ENCODE assay signal across 41 cellular contexts in the genomic region with DNA sequence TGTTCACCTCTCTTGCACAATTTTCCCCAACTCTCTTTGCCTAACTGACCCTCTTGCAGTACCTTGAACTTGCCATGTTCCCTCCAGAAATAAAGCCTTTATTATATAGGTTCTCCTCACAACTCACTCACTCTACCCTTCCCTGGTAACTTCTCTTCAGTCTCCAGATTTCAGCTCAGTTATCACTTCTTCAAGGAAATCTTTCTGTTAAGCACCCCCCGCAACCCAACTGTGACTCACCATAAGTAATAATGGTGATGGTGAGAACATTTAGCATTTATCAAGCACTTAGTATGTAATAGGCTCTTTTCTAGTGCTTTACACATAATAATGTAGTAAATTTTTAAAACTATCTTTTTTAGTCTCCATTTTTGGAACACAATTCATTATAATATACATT. TPM values are rescaled to one million over a fixed set of nuclear protein-coding genes. Genes with fewer than 3 reads are reported as not detected.
"Had no signal": no experiment of that assay in that cellular context is flagged by ENCODE, and none has a peak within 500 bp of the region (broad histone marks: within the 10 kb centered on the region; RNA-seq: fewer than 3 reads in every experiment).

No MANE protein-coding gene starts in this region.

- H3K4me1 Mint-ChIP-seq: activated CD4-positive, alpha-beta T cell treated with anti-CD3 and anti-CD28 coated beads, Interleukin-2, amount 10 ng/mL, durations not matched to agents 24 days and 14 days; activated T-helper 17 cell treated with anti-CD3 and anti-CD28 coated beads, Interleukin-2, amount 50 U/mL, for 72 hours; central memory CD8-positive, alpha-beta T cell had no signal

- H3K4me3 Mint-ChIP-seq: activated CD4-positive, alpha-beta T cell treated with anti-CD3 and anti-CD28 coated beads, Interleukin-2, amount 10 ng/mL, durations not matched to agents 24 days and 14 days; activated CD8-positive, alpha-beta T cell treated with anti-CD3 and anti-CD28 coated beads for 36 hours; activated naive CD8-positive, alpha-beta T cell; activated naive CD8-positive, alpha-beta T cell treated with anti-CD3 and anti-CD28 coated beads, Interleukin-2, amount 50 U/mL, for 24 hours; activated T-cell treated with anti-CD3 and anti-CD28 coated beads, Interleukin-2, amount 50 U/mL, for 72 hours; activated T-helper 17 cell treated with anti-CD3 and anti-CD28 coated beads, Interleukin-2, amount 50 U/mL, for 72 hours; central memory CD8-positive, alpha-beta T cell; IgD-negative memory B cell had no signal

- H3K9me3 Mint-ChIP-seq: activated T-cell treated with anti-CD3 and anti-CD28 coated beads, Interleukin-2, amount 50 U/mL, for 72 hours had no signal

- H3K36me3 Mint-ChIP-seq: activated naive CD8-positive, alpha-beta T cell; IgD-negative memory B cell had no signal

- ATAC-seq: activated CD8-positive, alpha-beta T cell treated with anti-CD3 and anti-CD28 coated beads for 36 hours; activated naive CD8-positive, alpha-beta T cell treated with anti-CD3 and anti-CD28 coated beads, Interleukin-2, amount 50 U/mL, for 24 hours; activated T-cell treated with anti-CD3 and anti-CD28 coated beads, Interleukin-2, amount 50 U/mL, for 72 hours; activated T-helper 17 cell treated with anti-CD3 and anti-CD28 coated beads, Interleukin-2, amount 50 U/mL, for 72 hours; Panc1; Right ventricle myocardium inferior; SK-N-SH treated with all-trans-retinoic acid at 6 μM for 48 hours had no signal

- H3K36me3 ChIP-seq: brain microvascular endothelial cell, cardiac muscle cell, MG63, WERI-Rb-1 had no signal

- DNase-seq: activated CD4-positive, alpha-beta T cell treated with anti-CD3 and anti-CD28 coated beads, Interleukin-2, amount 10 ng/mL, durations not matched to agents 24 days and 14 days; activated CD4-positive, alpha-beta T cell treated with anti-CD3 and anti-CD28 coated beads, Interleukin-2, amount 50 U/mL, for 4 hours; activated CD4-positive, CD25-positive, alpha-beta regulatory T cell; activated CD8-positive, alpha-beta T cell treated with anti-CD3 and anti-CD28 coated beads for 36 hours; activated gamma-delta T cell; activated naive CD4-positive, alpha-beta T cell treated with Interleukin-2 at 50 U/mL for 16 hours; activated naive CD8-positive, alpha-beta T cell treated with anti-CD3 and anti-CD28 coated beads, Interleukin-2, amount 50 U/mL, for 24 hours; activated T-cell treated with anti-CD3 and anti-CD28 coated beads, Interleukin-2, amount 50 U/mL, for 1 hour; activated T-cell treated with anti-CD3 and anti-CD28 coated beads, Interleukin-2, amount 50 U/mL, for 72 hours; amniotic stem cell; aorta; brain microvascular endothelial cell; Karpas-422; KBM-7; MG63; NCI-H1092 treated with DMSO at 0.1 percent for 48 hours; NCI-H1417; NCI-H146; NCI-H187; NCI-H2029 treated with DMSO at 0.1 percent for 48 hours; NCI-H2107; NCI-H2171; NCI-H2227 treated with DMSO at 0.1 percent for 48 hours; NCI-H446 treated with DMSO at 0.1 percent for 48 hours; NCI-H524 treated with DMSO at 0.1 percent for 48 hours; SIG-M5; T-helper 1 cell; T-helper 2 cell; T-helper 9 cell; WERI-Rb-1 had no signal

- H3K27me3 Mint-ChIP-seq: activated CD8-positive, alpha-beta T cell treated with anti-CD3 and anti-CD28 coated beads for 36 hours; activated T-helper 17 cell treated with anti-CD3 and anti-CD28 coated beads, Interleukin-2, amount 50 U/mL, for 72 hours; central memory CD8-positive, alpha-beta T cell; IgD-negative memory B cell had no signal

- H3K4me3 ChIP-seq: cardiac muscle cell, MG63 had no signal

- H3K27ac Mint-ChIP-seq: activated CD4-positive, alpha-beta T cell treated with anti-CD3 and anti-CD28 coated beads, Interleukin-2, amount 10 ng/mL, durations not matched to agents 24 days and 14 days; activated CD8-positive, alpha-beta T cell treated with anti-CD3 and anti-CD28 coated beads for 36 hours; activated naive CD8-positive, alpha-beta T cell; activated naive CD8-positive, alpha-beta T cell treated with anti-CD3 and anti-CD28 coated beads, Interleukin-2, amount 50 U/mL, for 24 hours; activated T-cell treated with anti-CD3 and anti-CD28 coated beads, Interleukin-2, amount 50 U/mL, for 72 hours; activated T-helper 17 cell treated with anti-CD3 and anti-CD28 coated beads, Interleukin-2, amount 50 U/mL, for 72 hours; IgD-negative memory B cell had no signal

- H3K27ac ChIP-seq: brain microvascular endothelial cell, cardiac muscle cell, WERI-Rb-1 had no signal

- H3K27me3 ChIP-seq: brain microvascular endothelial cell, cardiac muscle cell, MG63 had no signal

RNA-seq across cellular contexts. Expression of gene OR5K1, which starts 8.1 kb away (rescaled TPM):
- total RNA-seq: activated CD4-positive, alpha-beta T cell treated with anti-CD3 and anti-CD28 coated beads, Interleukin-2, amount 10 ng/mL, durations not matched to agents 24 days and 14 days; activated CD8-positive, alpha-beta memory T cell treated with anti-CD3 and anti-CD28 coated beads for 36 hours; activated CD8-positive, alpha-beta T cell treated with anti-CD3 and anti-CD28 coated beads for 36 hours; activated T-cell treated with anti-CD3 and anti-CD28 coated beads, Interleukin-2, amount 50 U/mL, for 72 hours; aorta; cardiac muscle cell; Right ventricle myocardium inferior; RPMI7951; SK-MEL-5 had no signal

RNA-seq across cellular contexts. Expression of gene OR5K2, which starts 42.6 kb away (rescaled TPM):
- total RNA-seq: activated CD4-positive, alpha-beta T cell treated with anti-CD3 and anti-CD28 coated beads, Interleukin-2, amount 10 ng/mL, durations not matched to agents 24 days and 14 days; activated CD8-positive, alpha-beta memory T cell treated with anti-CD3 and anti-CD28 coated beads for 36 hours; activated CD8-positive, alpha-beta T cell treated with anti-CD3 and anti-CD28 coated beads for 36 hours; activated T-cell treated with anti-CD3 and anti-CD28 coated beads, Interleukin-2, amount 50 U/mL, for 72 hours; activated T-helper 17 cell treated with anti-CD3 and anti-CD28 coated beads, Interleukin-2, amount 50 U/mL, for 72 hours; aorta; cardiac muscle cell; Right ventricle myocardium inferior; RPMI7951; SK-MEL-5 had no signal
